Comparison of ENCODE assay signal across 1 cellular context in genomic region chr17:29042026-29042678, GRCh38.
TF ChIP-seq lines count a peak whose summit lies in the region.

No MANE protein-coding gene starts in this region.

TF ChIP-seq in HepG2, 621 proteins besides CTCF, POLR2A, EP300 and RAD21:
- 0 out of 2 replicates have a peak, but pooled peaks have one; percentile 13 for TF ChIP-seq ZNF704 (CRISPR knock-in tag; IDR thresholded peaks at IDR 0.05; ENCODE audit: borderline replicate concordance)
- no peak for TF ChIP-seq ZNF761 (CRISPR knock-in tag; conservative IDR thresholded peaks at IDR 0.05)
- 0 out of 2 replicates have a peak, but pooled peaks have one; percentile 38 for TF ChIP-seq SP4 (CRISPR knock-in tag; IDR thresholded peaks at IDR 0.05)
TF ChIP-seq in HepG2: peak in this region for 2.
